In the genomic region with DNA sequence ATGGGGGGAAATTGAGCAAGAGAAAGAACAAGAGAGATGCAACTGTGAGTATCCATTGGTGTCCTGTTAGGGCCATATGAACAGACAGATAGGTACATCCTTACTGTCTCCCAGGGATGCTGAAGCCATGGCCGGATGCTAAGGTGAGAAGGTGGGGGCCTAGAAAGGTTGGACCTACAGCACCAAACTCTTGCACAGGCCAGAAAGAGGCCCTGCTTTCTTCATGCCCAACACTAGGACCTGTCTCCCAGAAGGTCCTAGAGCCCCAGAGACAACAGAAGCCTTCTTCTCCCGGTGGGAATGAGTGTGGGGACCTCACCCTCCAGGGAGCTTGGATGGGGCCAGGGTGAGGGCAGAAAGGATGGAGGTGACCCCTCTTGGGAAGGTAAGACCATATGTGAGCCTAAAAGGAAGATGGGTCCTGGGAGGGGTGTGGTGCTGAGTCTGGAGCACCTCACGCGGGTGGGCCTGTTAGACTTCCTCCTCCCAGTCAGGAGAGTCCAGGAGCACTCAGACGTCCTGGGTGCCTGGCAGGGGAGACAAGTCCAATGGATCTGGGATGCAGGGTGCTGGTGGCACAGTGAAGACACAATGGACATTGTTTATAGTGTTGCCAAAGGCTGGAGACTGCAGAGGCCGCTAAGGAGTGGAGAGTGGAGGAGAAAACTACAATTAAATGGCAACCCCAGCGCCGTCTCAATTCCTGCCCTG, we compare ENCODE assay signal across 1 cellular context.
TF ChIP-seq lines count a peak whose summit lies in the region.

No MANE protein-coding gene starts in this region.

TF ChIP-seq in HepG2, 621 proteins besides CTCF, POLR2A, EP300 and RAD21:
- TF ChIP-seq HOXA7 (CRISPR knock-in tag; IDR thresholded peaks at IDR 0.05), result 0 out of 2 replicates have a peak, but pooled peaks have one; percentile 41
- TF ChIP-seq ZNF816 (CRISPR knock-in tag; IDR thresholded peaks at IDR 0.05; ENCODE audit: borderline replicate concordance), result no peak
- 0 out of 2 replicates have a peak, but pooled peaks have one; percentile 9 for TF ChIP-seq DNMT3B (CRISPR knock-in tag; conservative IDR thresholded peaks at IDR 0.05)
- 0 out of 2 replicates have a peak, but pooled peaks have one; percentile 10 for TF ChIP-seq ZNF761 (CRISPR knock-in tag; conservative IDR thresholded peaks at IDR 0.05)
- peak; percentile 29; the same call in 1 of the 2 replicates for TF ChIP-seq TGIF2 (CRISPR knock-in tag; IDR thresholded peaks at IDR 0.05)
- TF ChIP-seq, protein P1, sequence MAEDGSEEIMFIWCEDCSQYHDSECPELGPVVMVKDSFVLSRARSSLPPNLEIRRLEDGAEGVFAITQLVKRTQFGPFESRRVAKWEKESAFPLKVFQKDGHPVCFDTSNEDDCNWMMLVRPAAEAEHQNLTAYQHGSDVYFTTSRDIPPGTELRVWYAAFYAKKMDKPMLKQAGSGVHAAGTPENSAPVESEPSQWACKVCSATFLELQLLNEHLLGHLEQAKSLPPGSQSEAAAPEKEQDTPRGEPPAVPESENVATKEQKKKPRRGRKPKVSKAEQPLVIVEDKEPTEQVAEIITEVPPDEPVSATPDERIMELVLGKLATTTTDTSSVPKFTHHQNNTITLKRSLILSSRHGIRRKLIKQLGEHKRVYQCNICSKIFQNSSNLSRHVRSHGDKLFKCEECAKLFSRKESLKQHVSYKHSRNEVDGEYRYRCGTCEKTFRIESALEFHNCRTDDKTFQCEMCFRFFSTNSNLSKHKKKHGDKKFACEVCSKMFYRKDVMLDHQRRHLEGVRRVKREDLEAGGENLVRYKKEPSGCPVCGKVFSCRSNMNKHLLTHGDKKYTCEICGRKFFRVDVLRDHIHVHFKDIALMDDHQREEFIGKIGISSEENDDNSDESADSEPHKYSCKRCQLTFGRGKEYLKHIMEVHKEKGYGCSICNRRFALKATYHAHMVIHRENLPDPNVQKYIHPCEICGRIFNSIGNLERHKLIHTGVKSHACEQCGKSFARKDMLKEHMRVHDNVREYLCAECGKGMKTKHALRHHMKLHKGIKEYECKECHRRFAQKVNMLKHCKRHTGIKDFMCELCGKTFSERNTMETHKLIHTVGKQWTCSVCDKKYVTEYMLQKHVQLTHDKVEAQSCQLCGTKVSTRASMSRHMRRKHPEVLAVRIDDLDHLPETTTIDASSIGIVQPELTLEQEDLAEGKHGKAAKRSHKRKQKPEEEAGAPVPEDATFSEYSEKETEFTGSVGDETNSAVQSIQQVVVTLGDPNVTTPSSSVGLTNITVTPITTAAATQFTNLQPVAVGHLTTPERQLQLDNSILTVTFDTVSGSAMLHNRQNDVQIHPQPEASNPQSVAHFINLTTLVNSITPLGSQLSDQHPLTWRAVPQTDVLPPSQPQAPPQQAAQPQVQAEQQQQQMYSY (CRISPR knock-in tag; IDR thresholded peaks at IDR 0.05), result 0 out of 2 replicates have a peak, but pooled peaks have one; percentile 5
